14 cellular contexts compared by ENCODE assay signal in genomic region chr4:48130100-48130499, GRCh38. TPM values are rescaled to one million over a fixed set of nuclear protein-coding genes. Genes with fewer than 3 reads are reported as not detected.
DNase-seq lines count a peak whose midpoint lies in the region; ATAC-seq and TF ChIP-seq lines count a peak whose summit lies in the region.
"Had no signal": no experiment of that assay in that cellular context is flagged by ENCODE, and none has a peak within 500 bp of the region (broad histone marks: within the 10 kb centered on the region; RNA-seq: fewer than 3 reads in every experiment).

No MANE protein-coding gene starts in this region.

- TF ChIP-seq CTCF in natural killer cell (IDR thresholded peaks at IDR 0.05): no peak

- no peak for DNase-seq in activated CD4-positive, alpha-beta T cell treated with anti-CD3 and anti-CD28 coated beads for 36 hours
- DNase-seq in activated CD4-positive, alpha-beta T cell treated with anti-CD3 and anti-CD28 coated beads for 4 hours: no peak
- DNase-seq in central memory CD8-positive, alpha-beta T cell (ENCODE audit: low spot score in 2 of 2): no peak
- no peak for DNase-seq in natural killer cell
- no peak for DNase-seq in stimulated activated CD4-positive, alpha-beta T cell treated with anti-CD3 and anti-CD28 coated beads, Interleukin-2, amount 100 ng/mL, for 24 hours
- no peak for DNase-seq in NCI-H526 (lab: John Stamatoyannopoulos, UW)
- no peak for DNase-seq in HK-2 (ENCODE audit: unreplicated experiment)
- DNase-seq: kidney, NCI-H2081 treated with DMSO at 0.1 percent for 48 hours, NCI-H524 treated with DMSO at 0.1 percent for 48 hours, posterior cingulate gyrus had no signal

- peaks cover 83% of the 10 kb centered on the region for H3K4me1 Mint-ChIP-seq in activated CD4-positive, alpha-beta T cell treated with anti-CD3 and anti-CD28 coated beads for 36 hours
- H3K4me1 Mint-ChIP-seq in central memory CD8-positive, alpha-beta T cell: peaks cover 34% of the 10 kb centered on the region
- peaks cover 83 to 92% of the 10 kb centered on the region in 2 donors for H3K4me1 Mint-ChIP-seq in natural killer cell

- ATAC-seq in activated CD4-positive, alpha-beta T cell treated with anti-CD3 and anti-CD28 coated beads for 36 hours: no peak
- ATAC-seq in central memory CD8-positive, alpha-beta T cell (replicated peaks; ENCODE audit: extremely low read depth, poor library complexity, severe bottlenecking): no peak
- no peak for ATAC-seq in natural killer cell
- ATAC-seq: stimulated activated memory B cell treated with anti-CD40 and anti-IgM and Interleukin-4, amounts not matched to agents 10 μg/mL and 1 μg/mL and 100 μg/mL, for 72 hours had no signal

- intact Hi-C loops in activated CD4-positive, alpha-beta T cell treated with anti-CD3 and anti-CD28 coated beads for 36 hours (cut with DNase I, micrococcal nuclease): loop anchor here in 1 of 2 experiments (5.0 kb wide), 2 partner anchors 293 to 702 kb away; partner anchors contain the start of genes CORIN and OCIAD1
- intact Hi-C loops in natural killer cell (cut with micrococcal nuclease): loop anchor here (5.0 to 10.0 kb wide), 2 partner anchors 83 to 215 kb away; partner anchors contain the start of gene NFXL1

- peak overlapping the region; percentile 47 for H3K27ac ChIP-seq in KOPT-K1 (ENCODE audit: low read depth, low read length, poor library complexity, severe bottlenecking)

- no peaks in the 10 kb centered on the region for H3K36me3 ChIP-seq in KOPT-K1 (ENCODE audit: insufficient read depth, low read length)

- H3K27ac Mint-ChIP-seq in activated CD4-positive, alpha-beta T cell treated with anti-CD3 and anti-CD28 coated beads for 36 hours: peak overlapping the region; percentile 97
- peak overlapping the region; percentile 84 for H3K27ac Mint-ChIP-seq in central memory CD8-positive, alpha-beta T cell (ENCODE audit: low read depth)
- H3K27ac Mint-ChIP-seq in natural killer cell: peak overlapping the region in 1 of 2 donors; percentile 91

- CTCF ChIA-PET in activated CD4-positive, alpha-beta T cell treated with anti-CD3 and anti-CD28 coated beads for 36 hours (lab: Charles Lee): interaction anchor here (0.6 to 7.2 kb wide), 17 partner anchors 9 to 293 kb away, joined by 3 to 82 read pairs (median 5); partner anchors contain the start of gene NFXL1

- H3K36me3 Mint-ChIP-seq in activated CD4-positive, alpha-beta T cell treated with anti-CD3 and anti-CD28 coated beads for 36 hours (ENCODE audit: low read depth): peaks cover 7% of the 10 kb centered on the region
- H3K36me3 Mint-ChIP-seq in central memory CD8-positive, alpha-beta T cell (ENCODE audit: insufficient read depth): peaks cover 8% of the 10 kb centered on the region
- no peaks in the 10 kb centered on the region for H3K36me3 Mint-ChIP-seq in natural killer cell

- no peaks in the 10 kb centered on the region for H3K27me3 Mint-ChIP-seq in activated CD4-positive, alpha-beta T cell treated with anti-CD3 and anti-CD28 coated beads for 36 hours
- H3K27me3 Mint-ChIP-seq in central memory CD8-positive, alpha-beta T cell: no peaks in the 10 kb centered on the region
- H3K27me3 Mint-ChIP-seq in natural killer cell (ENCODE audit: low read depth in 2 of 2): no peaks in the 10 kb centered on the region
- H3K27me3 Mint-ChIP-seq: stimulated activated memory B cell treated with anti-CD40 and anti-IgM and Interleukin-4, amounts not matched to agents 10 μg/mL and 1 μg/mL and 100 μg/mL, for 72 hours had no signal

- POLR2A ChIA-PET in activated CD4-positive, alpha-beta T cell treated with anti-CD3 and anti-CD28 coated beads for 36 hours (lab: Charles Lee): interaction anchor here (3.2 kb wide), 1 partner anchor 8 kb away, joined by 19 read pairs; no protein-coding TSS in a partner anchor

- H3K9me3 Mint-ChIP-seq in activated CD4-positive, alpha-beta T cell treated with anti-CD3 and anti-CD28 coated beads for 36 hours (ENCODE audit: low read depth): no peaks in the 10 kb centered on the region
- no peaks in the 10 kb centered on the region for H3K9me3 Mint-ChIP-seq in central memory CD8-positive, alpha-beta T cell
- H3K9me3 Mint-ChIP-seq in natural killer cell: no peaks in the 10 kb centered on the region
- H3K9me3 Mint-ChIP-seq: stimulated activated memory B cell treated with anti-CD40 and anti-IgM and Interleukin-4, amounts not matched to agents 10 μg/mL and 1 μg/mL and 100 μg/mL, for 72 hours had no signal

- peak overlapping the region; percentile 81 for H3K4me3 Mint-ChIP-seq in activated CD4-positive, alpha-beta T cell treated with anti-CD3 and anti-CD28 coated beads for 36 hours
- H3K4me3 Mint-ChIP-seq in central memory CD8-positive, alpha-beta T cell: peak overlapping the region; percentile 78
- peak overlapping the region; percentile 97 for H3K4me3 Mint-ChIP-seq in natural killer cell
- H3K4me3 Mint-ChIP-seq: stimulated activated memory B cell treated with anti-CD40 and anti-IgM and Interleukin-4, amounts not matched to agents 10 μg/mL and 1 μg/mL and 100 μg/mL, for 72 hours had no signal

- H3K9me3 ChIP-seq in KOPT-K1 (ENCODE audit: insufficient read depth, low read length, poor library complexity, severe bottlenecking): no peaks in the 10 kb centered on the region

RNA-seq across cellular contexts. Expression of gene TXK, which starts 4.0 kb away (rescaled TPM):
- 10 to 100 TPM; 11.2 to 18.2 TPM for total RNA-seq in activated CD4-positive, alpha-beta T cell treated with anti-CD3 and anti-CD28 coated beads for 36 hours
- total RNA-seq in natural killer cell: 100 to 1,000 TPM; 197 to 338 (median 225) TPM
- total RNA-seq: SK-MEL-5 had no signal

Comparison
In these comparisons a context has a peak if more than half of its experiments do, and no peak if none do; other contexts are left out.
1. RNA of gene TXK, which starts 4.0 kb away (total RNA-seq): 197 to 338 TPM in natural killer cell; 11.2 to 18.2 TPM in activated CD4-positive, alpha-beta T cell treated with anti-CD3 and anti-CD28 coated beads for 36 hours; every median in the first group is over 10 times any median in the second.
2. Peak in every context shown above with its lines, with median percentiles within 50 percentile points of each other: H3K4me3 Mint-ChIP-seq.